28 cellular contexts compared by ENCODE assay signal in the genomic region with DNA sequence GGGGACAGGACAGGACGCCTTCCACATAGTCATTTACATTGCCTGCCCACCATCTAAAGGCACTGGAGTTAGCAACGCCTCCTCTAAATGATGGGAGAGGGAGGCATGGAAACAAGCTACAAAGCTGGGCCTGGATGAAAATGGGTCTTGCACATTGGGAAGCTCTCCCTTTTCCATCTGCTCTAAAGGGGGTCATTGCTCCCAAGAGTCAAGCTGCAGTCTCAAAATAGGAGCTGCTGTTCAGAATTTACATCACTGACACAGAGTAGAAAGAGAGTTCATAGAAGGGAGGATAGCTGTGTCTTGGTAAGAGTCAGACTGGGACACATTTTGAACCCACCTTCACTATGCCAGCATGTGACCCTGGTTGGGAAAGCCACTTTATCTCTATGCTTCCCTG. TPM values are rescaled to one million over a fixed set of nuclear protein-coding genes. Genes with fewer than 3 reads are reported as not detected.
DNase-seq lines count a peak whose midpoint lies in the region; ATAC-seq and TF ChIP-seq lines count a peak whose summit lies in the region.
"Had no signal": no experiment of that assay in that cellular context is flagged by ENCODE, and none has a peak within 500 bp of the region (broad histone marks: within the 10 kb centered on the region; RNA-seq: fewer than 3 reads in every experiment).

No MANE protein-coding gene starts in this region.

- no peak overlapping the region for H3K4me3 ChIP-seq in left ventricle myocardium inferior
- no peak overlapping the region for H3K4me3 ChIP-seq in right atrium auricular region
- H3K4me3 ChIP-seq: colonic mucosa, prostate gland, sigmoid colon, SJCRH30, upper lobe of left lung had no signal

- H3K9me3 ChIP-seq in left ventricle myocardium inferior (replicated peaks) (no peaks in the 10 kb centered on the region), right atrium auricular region (no peaks in the 10 kb centered on the region)
- H3K9me3 ChIP-seq: colonic mucosa, prostate gland, sigmoid colon, SJCRH30, upper lobe of left lung had no signal

- peak overlapping the region; percentile 31 to 69 (median 57) for H3K27ac Mint-ChIP-seq in IgD-negative memory B cell
- peak overlapping the region; percentile 47 for H3K27ac Mint-ChIP-seq in stimulated activated naive B cell treated with anti-CD40 and anti-IgM and Interleukin-4, amounts not matched to agents 10 μg/mL and 1 μg/mL and 100 μg/mL, for 72 hours
- H3K27ac Mint-ChIP-seq: activated naive CD8-positive, alpha-beta T cell treated with anti-CD3 and anti-CD28 coated beads, Interleukin-2, amount 10 ng/mL, durations not matched to agents 7 days and 5 days had no signal

- H3K36me3 Mint-ChIP-seq in IgD-negative memory B cell = peaks cover 1% of the 10 kb centered on the region
- H3K36me3 Mint-ChIP-seq in stimulated activated naive B cell treated with anti-CD40 and anti-IgM and Interleukin-4, amounts not matched to agents 10 μg/mL and 1 μg/mL and 100 μg/mL, for 72 hours = peaks cover 21 to 47% of the 10 kb centered on the region in 2 donors

- peak; percentile 15 for ATAC-seq in left lobe of liver
- ATAC-seq in stimulated activated naive B cell treated with anti-CD40 and anti-IgM and Interleukin-4, amounts not matched to agents 10 μg/mL and 1 μg/mL and 100 μg/mL, for 72 hours (replicated peaks) = no peak
- ATAC-seq: left colon had no signal

- H3K4me1 Mint-ChIP-seq in IgD-negative memory B cell = peaks cover 56 to 73% (median 64%) of the 10 kb centered on the region in 3 donors
- peaks cover 67 to 91% of the 10 kb centered on the region in 2 donors for H3K4me1 Mint-ChIP-seq in stimulated activated naive B cell treated with anti-CD40 and anti-IgM and Interleukin-4, amounts not matched to agents 10 μg/mL and 1 μg/mL and 100 μg/mL, for 72 hours

- intact Hi-C loops in left ventricle myocardium inferior (cut with micrococcal nuclease) = no loop called here

- H3K4me3 Mint-ChIP-seq in IgD-negative memory B cell = peak overlapping the region in 1 of 4 donors; percentile 78
- no peak overlapping the region for H3K4me3 Mint-ChIP-seq in stimulated activated naive B cell treated with anti-CD40 and anti-IgM and Interleukin-4, amounts not matched to agents 10 μg/mL and 1 μg/mL and 100 μg/mL, for 72 hours
- H3K4me3 Mint-ChIP-seq: activated B cell treated with CpG ODN at 0.5 μM for 24 hours; activated naive CD8-positive, alpha-beta T cell treated with anti-CD3 and anti-CD28 coated beads, Interleukin-2, amount 10 ng/mL, durations not matched to agents 7 days and 5 days had no signal

- H3K27me3 ChIP-seq in left ventricle myocardium inferior (ENCODE audit: low read depth) (no peaks in the 10 kb centered on the region), right atrium auricular region (no peaks in the 10 kb centered on the region)
- H3K27me3 ChIP-seq: colonic mucosa, sigmoid colon, SJCRH30, upper lobe of left lung had no signal

- peaks cover 100% of the 10 kb centered on the region for H3K4me1 ChIP-seq in left ventricle myocardium inferior
- peaks cover 0 to 85% of the 10 kb centered on the region in 2 donors for H3K4me1 ChIP-seq in right atrium auricular region
- H3K4me1 ChIP-seq: prostate gland had no signal

- DNase-seq in left ventricle myocardium inferior = no peak
- DNase-seq in right atrium auricular region (ENCODE audit: low spot score) = no peak
- DNase-seq in left lobe of liver (ENCODE audit: low spot score) = no peak
- no peak for DNase-seq in stimulated activated naive B cell treated with anti-CD40 and anti-IgM and Interleukin-4, amounts not matched to agents 10 μg/mL and 1 μg/mL and 100 μg/mL, for 72 hours
- no peak for DNase-seq in SK-N-DZ (ENCODE audit: low spot score)
- no peak for DNase-seq in OCI-M2 (lab: John Stamatoyannopoulos, UW; ENCODE audit: unreplicated experiment)
- DNase-seq: activated B cell treated with CpG ODN at 0.5 μM for 24 hours; activated CD4-positive, alpha-beta T cell treated with anti-CD3 and anti-CD28 coated beads, Interleukin-2, amount 50 U/mL, for 1 hour; activated naive CD8-positive, alpha-beta T cell treated with anti-CD3 and anti-CD28 coated beads, Interleukin-2, amount 10 ng/mL, durations not matched to agents 7 days and 5 days; aorta; C1 segment of cervical spinal cord; colonic mucosa; effector CD4-positive, alpha-beta T cell; left colon; mesendoderm; NCI-H1048; NCI-H1694 treated with DMSO at 0.1 percent for 48 hours; NCI-H446 treated with DMSO at 0.1 percent for 48 hours; sigmoid colon; SJCRH30; stimulated activated CD4-positive, alpha-beta T cell treated with anti-CD3 and anti-CD28 coated beads, Interleukin-12 subunit alpha, Interleukin-12 subunit beta, amount 100 ng/mL, for 4 hours; stimulated activated CD4-positive, alpha-beta T cell treated with anti-CD3 and anti-CD28 coated beads, Interleukin-2, amount 100 ng/mL, for 48 hours; upper lobe of left lung had no signal

- no peaks in the 10 kb centered on the region for H3K9me3 Mint-ChIP-seq in IgD-negative memory B cell
- H3K9me3 Mint-ChIP-seq in stimulated activated naive B cell treated with anti-CD40 and anti-IgM and Interleukin-4, amounts not matched to agents 10 μg/mL and 1 μg/mL and 100 μg/mL, for 72 hours = peaks cover 0 to 2% of the 10 kb centered on the region in 2 donors
- H3K9me3 Mint-ChIP-seq: activated B cell treated with CpG ODN at 0.5 μM for 24 hours; activated naive CD8-positive, alpha-beta T cell treated with anti-CD3 and anti-CD28 coated beads, Interleukin-2, amount 10 ng/mL, durations not matched to agents 7 days and 5 days had no signal

- H3K36me3 ChIP-seq in left ventricle myocardium inferior (no peaks in the 10 kb centered on the region), right atrium auricular region (no peaks in the 10 kb centered on the region)
- H3K36me3 ChIP-seq: colonic mucosa, prostate gland, sigmoid colon, SJCRH30, upper lobe of left lung had no signal

- no peaks in the 10 kb centered on the region for H3K27me3 Mint-ChIP-seq in IgD-negative memory B cell
- no peaks in the 10 kb centered on the region for H3K27me3 Mint-ChIP-seq in stimulated activated naive B cell treated with anti-CD40 and anti-IgM and Interleukin-4, amounts not matched to agents 10 μg/mL and 1 μg/mL and 100 μg/mL, for 72 hours
- H3K27me3 Mint-ChIP-seq: activated B cell treated with CpG ODN at 0.5 μM for 24 hours; activated naive CD8-positive, alpha-beta T cell treated with anti-CD3 and anti-CD28 coated beads, Interleukin-2, amount 10 ng/mL, durations not matched to agents 7 days and 5 days had no signal

- TF ChIP-seq CTCF in left ventricle myocardium inferior (IDR thresholded peaks at IDR 0.05; ENCODE audit: borderline replicate concordance) (no peak), right atrium auricular region (IDR thresholded peaks at IDR 0.05) (no peak)

- H3K27ac ChIP-seq in left ventricle myocardium inferior (replicated peaks) (peak overlapping the region; percentile 83), right atrium auricular region (no peak overlapping the region)
- H3K27ac ChIP-seq: colonic mucosa, epithelial cell of prostate, prostate gland, sigmoid colon, SJCRH30 had no signal

RNA-seq across cellular contexts. Expression of a gene that starts 26.6 kb away (rescaled TPM):
- 42.7 TPM for total RNA-seq in left ventricle myocardium inferior
- total RNA-seq in right atrium auricular region = 10 to 100 TPM; 26.5 to 39.3 TPM
- 249 TPM for polyA plus RNA-seq in IgD-negative memory B cell
- total RNA-seq in left lobe of liver = 3.7 TPM
- polyA plus RNA-seq in SK-N-DZ (2014; cell fraction: cytosol; rRNA removed) = not detected in 2 replicates
- not detected in 2 replicates for polyA plus RNA-seq in SK-N-DZ (2014; cell fraction: nucleus; rRNA removed)
- total RNA-seq: HT-29 had no signal
- polyA plus RNA-seq: AG04450 had no signal
